Comparison of ENCODE assay signal across 9 cellular contexts in genomic region chr15:98850991-98851776, GRCh38.
DNase-seq lines count a peak whose midpoint lies in the region; ATAC-seq, FAIRE-seq and TF ChIP-seq lines count a peak whose summit lies in the region.
"Had no signal": no experiment of that assay in that cellular context is flagged by ENCODE, and none has a peak within 500 bp of the region (broad histone marks: within the 10 kb centered on the region; RNA-seq: fewer than 3 reads in every experiment).

No MANE protein-coding gene starts in this region.

- H3K4me3 ChIP-seq in pancreas: peak overlapping the region in 1 of 4 donors; percentile 36

- BruUV-seq in Calu3 (replicated peaks; lab: Mats Ljungman, UMichigan): no TSS peak

- no peaks in the 10 kb centered on the region for H3K36me3 ChIP-seq in pancreas

- in situ Hi-C loops in SK-MEL-5 (cut with HindIII; ENCODE audit: low pct_unique_long_range_greater_than_20kb, low sequenced_read_pairs): no loop called here

- no peaks in the 10 kb centered on the region for H3K27me3 ChIP-seq in pancreas

- CTCF ChIA-PET in Calu3 (lab: Charles Lee): interaction anchor here (0.5 to 1.9 kb wide), 29 partner anchors 10 to 332 kb away, joined by 3 to 25 read pairs (median 4); partner anchors contain the start of gene IGF1R

- peaks cover 34% of the 10 kb centered on the region for H3K36me3 Mint-ChIP-seq in Calu3 (ENCODE audit: insufficient read depth, unreplicated experiment)

- H3K27me3 Mint-ChIP-seq in Calu3 (ENCODE audit: unreplicated experiment): no peaks in the 10 kb centered on the region

- H3K9me3 Mint-ChIP-seq in Calu3 (ENCODE audit: low read depth, unreplicated experiment): no peaks in the 10 kb centered on the region

- H3K4me1 ChIP-seq in pancreas: peaks cover 6 to 27% (median 22%) of the 10 kb centered on the region in 3 donors

- 31 to 47% methylated on average over 15 of the region's 15 CpGs for WGBS in pancreas, 2 donors

- peak; percentile 41 for ATAC-seq in GM21619 (IDR thresholded peaks at IDR 0.05; ENCODE audit: unreplicated experiment)
- peak; percentile 72 for ATAC-seq in Right ventricle myocardium inferior
- peak; percentile 61 to 76 (median 70) for ATAC-seq in pancreas

- peak overlapping the region; percentile 94 for H3K4me3 Mint-ChIP-seq in Calu3 (ENCODE audit: low read depth, unreplicated experiment)

- DNase-seq in Calu3 (peak; percentile 87), Kasumi-1 (lab: John Stamatoyannopoulos, UW) (peak; percentile 82 to 95), SK-MEL-5 (ENCODE audit: low read depth, low spot score) (peak; percentile 89), Right ventricle myocardium inferior (ENCODE audit: missing footprints) (peak; percentile 82), pancreas (peak; percentile 64 to 84 (median 70)), ureter (ENCODE audit: low spot score) (peak; percentile 84)
- DNase-seq in activated naive CD4-positive, alpha-beta T cell treated with anti-CD3 and anti-CD28 coated beads, Interleukin-2, amount 50 U/mL, for 16 hours: peak; percentile 64

- no peak for FAIRE-seq in pancreas (lab: Jason Lieb, UNC)
- FAIRE-seq: islet of Langerhans had no signal

- H3K4me1 Mint-ChIP-seq in Calu3 (ENCODE audit: low read depth, unreplicated experiment): peaks cover 51% of the 10 kb centered on the region

- TF ChIP-seq CTCF in Calu3 (IDR thresholded peaks at IDR 0.05; ENCODE audit: unreplicated experiment) (peak; percentile 69), pancreas (IDR thresholded peaks at IDR 0.05) (peak; percentile 24 to 45 (median 43))

- H3K27ac ChIP-seq in pancreas: peak overlapping the region in 3 of 4 donors; percentile 20 to 83 (median 72)

- peak overlapping the region; percentile 81 for H3K27ac Mint-ChIP-seq in Calu3 (ENCODE audit: unreplicated experiment)

- H3K9me3 ChIP-seq in pancreas: no peaks in the 10 kb centered on the region

- intact Hi-C loops in Calu3 (cut with micrococcal nuclease; ENCODE audit: unreplicated experiment) (no loop called here), Right ventricle myocardium inferior (cut with DNase I) (loop anchor here (1.0 kb wide), 1 partner anchor 332 kb away; no protein-coding TSS in a partner anchor), pancreas (cut with DNase I) (no loop called here)
